1 cellular context compared by ENCODE assay signal in the genomic region with DNA sequence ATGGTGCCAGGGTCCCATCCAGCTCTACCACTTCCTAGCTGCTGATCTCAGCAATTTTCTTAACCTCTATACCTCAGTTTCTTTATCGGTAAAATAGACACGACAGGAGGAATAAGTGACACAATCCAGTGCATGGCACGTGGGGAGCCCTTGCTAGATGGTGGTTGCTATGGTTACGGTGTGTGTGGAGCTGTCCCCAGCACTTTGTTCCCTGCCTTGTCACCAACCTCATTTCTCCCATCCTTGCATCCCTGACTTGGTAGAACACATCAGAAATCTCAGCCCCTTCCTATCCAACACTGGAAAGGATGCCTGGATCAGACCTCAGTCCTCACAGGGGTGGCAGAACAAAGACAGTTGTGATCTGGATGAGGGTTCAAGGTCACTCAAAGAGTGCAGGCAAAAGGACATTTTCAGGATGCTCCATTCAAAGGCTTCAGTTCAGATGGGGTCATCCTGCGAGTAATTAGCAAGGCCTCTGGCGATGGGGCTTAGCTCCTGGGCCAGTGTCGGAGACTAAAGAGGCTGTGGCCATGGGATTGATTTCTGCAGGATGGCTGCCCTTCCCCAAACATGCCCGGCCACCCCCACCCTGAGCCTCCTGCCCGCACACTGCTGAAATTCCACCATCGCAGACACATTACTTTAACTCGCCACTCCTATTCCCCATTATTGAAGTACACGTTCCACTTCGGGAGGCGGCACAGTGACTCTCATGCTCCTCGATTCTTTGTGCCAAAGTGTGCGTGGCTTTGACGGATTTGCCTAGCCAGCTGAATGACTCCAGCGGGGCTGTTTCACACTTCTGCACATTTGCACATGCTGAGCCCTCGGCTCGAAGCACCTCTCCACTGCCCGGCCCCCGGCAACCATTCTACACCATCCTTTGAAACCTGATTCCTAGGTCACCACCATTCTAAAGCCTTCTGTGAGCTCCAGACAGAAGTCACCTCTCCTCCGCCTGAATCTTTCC.
TF ChIP-seq lines count a peak whose summit lies in the region.

No MANE protein-coding gene starts in this region.

TF ChIP-seq in IMR-90, 13 proteins besides CTCF, POLR2A, EP300 and RAD21:
- no peak for TF ChIP-seq MXI1 (IDR thresholded peaks at IDR 0.05; ENCODE audit: borderline replicate concordance, low read depth, low read length)
- no peak for TF ChIP-seq SMC3 (IDR thresholded peaks at IDR 0.05; ENCODE audit: low read depth, low read length)
- no peak for TF ChIP-seq CEBPB (IDR thresholded peaks at IDR 0.05; ENCODE audit: low read depth, low read length)
- peak; percentile 80 for TF ChIP-seq MAFK (IDR thresholded peaks at IDR 0.05; ENCODE audit: low read depth, low read length)
- TF ChIP-seq USF2 (IDR thresholded peaks at IDR 0.05; ENCODE audit: low read depth, low read length): peak; percentile 12; the same call in 1 of the 2 replicates
- TF ChIP-seq NFE2L2 (IDR thresholded peaks at IDR 0.05; ENCODE audit: low read depth, low read length): no peak
- TF ChIP-seq RFX5 (IDR thresholded peaks at IDR 0.05; ENCODE audit: low read depth, low read length): no peak
TF ChIP-seq in IMR-90: peak in this region for 2.
